In genomic region chr1:214658785-214659184, GRCh38 we compare ENCODE assay signal across 9 cellular contexts. TPM values are rescaled to one million over a fixed set of nuclear protein-coding genes. Genes with fewer than 3 reads are reported as not detected.
DNase-seq lines count a peak whose midpoint lies in the region; ATAC-seq, FAIRE-seq and TF ChIP-seq lines count a peak whose summit lies in the region.
"Had no signal": no experiment of that assay in that cellular context is flagged by ENCODE, and none has a peak within 500 bp of the region (broad histone marks: within the 10 kb centered on the region; RNA-seq: fewer than 3 reads in every experiment).

No MANE protein-coding gene starts in this region.

- ATAC-seq in A549 (peak; percentile 54 to 55; a peak in 4 of 6 replicates), HG03196 (IDR thresholded peaks at IDR 0.05; ENCODE audit: unreplicated experiment) (no peak)

- no peaks in the 10 kb centered on the region for H3K4me1 ChIP-seq in A549
- no peaks in the 10 kb centered on the region for H3K4me1 ChIP-seq in sigmoid colon

- TF ChIP-seq CTCF in A549 (IDR thresholded peaks at IDR 0.05): peak; percentile 46
- peak; percentile 24; the same call in 1 of the 2 replicates for TF ChIP-seq CTCF in WI38 (IDR thresholded peaks at IDR 0.05; ENCODE audit: low read depth, low read length)
- TF ChIP-seq CTCF in sigmoid colon (IDR thresholded peaks at IDR 0.05): no peak

- TF ChIP-seq POLR2A in A549 (IDR thresholded peaks at IDR 0.05; ENCODE audit: low read length): no peak
- TF ChIP-seq POLR2A in sigmoid colon (IDR thresholded peaks at IDR 0.05): no peak

- TF ChIP-seq RAD21 in A549 (conservative IDR thresholded peaks at IDR 0.05 in 1 of 2, IDR thresholded peaks at IDR 0.05 in 1 of 2): peak; percentile 32 to 61

- 89% methylated on average over 9 of the region's 9 CpGs for WGBS in A549 (ENCODE audit: missing lambda C conversion rate)
- 88 to 90% methylated on average over 9 of the region's 9 CpGs for WGBS in sigmoid colon, 2 donors

- TF ChIP-seq EP300 in A549 (IDR thresholded peaks at IDR 0.05) (no peak), sigmoid colon (IDR thresholded peaks at IDR 0.05) (no peak)

- no peak for FAIRE-seq in A549 (lab: Jason Lieb, UNC)

- no peaks in the 10 kb centered on the region for H3K27me3 ChIP-seq in sigmoid colon

- POLR2A ChIA-PET in A549 (lab: Yijun Ruan, JAX): interaction anchor here (0.6 kb wide), 1 partner anchor 956 kb away, joined by 3 read pairs; no protein-coding TSS in a partner anchor

- H3K4me2 ChIP-seq in A549: no peak overlapping the region

- intact Hi-C loops in sigmoid colon (cut with DNase I): no loop called here

- H3K9me3 ChIP-seq in A549 (no peaks in the 10 kb centered on the region), sigmoid colon (no peaks in the 10 kb centered on the region)

- CTCF ChIA-PET in A549 (lab: Yijun Ruan, JAX): interaction anchor here (0.6 to 4.9 kb wide), 6 partner anchors 9 to 868 kb away, joined by 3 to 39 read pairs (median 19); no protein-coding TSS in a partner anchor

- H3K36me3 ChIP-seq in sigmoid colon: no peaks in the 10 kb centered on the region

- DNase-seq in A549 (ENCODE audit: low read depth in 1 of 2, low spot score in 1 of 2): peak in 1 of 2 experiments; percentile 13
- DNase-seq in H4 (ENCODE audit: low spot score): peak; percentile 7
- peak; percentile 13 for DNase-seq in iPS-NIHi11 (ENCODE audit: low spot score)
- no peak for DNase-seq in OCI-M1 (lab: John Stamatoyannopoulos, UW)
- no peak for DNase-seq in C1 segment of cervical spinal cord (lab: John Stamatoyannopoulos, UW)
- DNase-seq in sigmoid colon: no peak
- DNase-seq: KG1 had no signal

- H3K4me3 ChIP-seq in A549: no peak overlapping the region
- H3K4me3 ChIP-seq in WI38 (ENCODE audit: low read depth, low read length): no peak overlapping the region
- H3K4me3 ChIP-seq in sigmoid colon: no peak overlapping the region

- H3K27ac ChIP-seq in A549 (no peak overlapping the region), sigmoid colon (no peak overlapping the region)

TF ChIP-seq in A549, 52 proteins besides CTCF, POLR2A, EP300 and RAD21:
- TF ChIP-seq HOXA7 (CRISPR knock-in tag; IDR thresholded peaks at IDR 0.05): no peak
- TF ChIP-seq FOXS1 (CRISPR knock-in tag; IDR thresholded peaks at IDR 0.05): no peak
- TF ChIP-seq SMC3 (IDR thresholded peaks at IDR 0.05): peak; percentile 57
- no peak for TF ChIP-seq RNF2 (IDR thresholded peaks at IDR 0.05; ENCODE audit: borderline replicate concordance, low read depth)
- TF ChIP-seq, protein P1, sequence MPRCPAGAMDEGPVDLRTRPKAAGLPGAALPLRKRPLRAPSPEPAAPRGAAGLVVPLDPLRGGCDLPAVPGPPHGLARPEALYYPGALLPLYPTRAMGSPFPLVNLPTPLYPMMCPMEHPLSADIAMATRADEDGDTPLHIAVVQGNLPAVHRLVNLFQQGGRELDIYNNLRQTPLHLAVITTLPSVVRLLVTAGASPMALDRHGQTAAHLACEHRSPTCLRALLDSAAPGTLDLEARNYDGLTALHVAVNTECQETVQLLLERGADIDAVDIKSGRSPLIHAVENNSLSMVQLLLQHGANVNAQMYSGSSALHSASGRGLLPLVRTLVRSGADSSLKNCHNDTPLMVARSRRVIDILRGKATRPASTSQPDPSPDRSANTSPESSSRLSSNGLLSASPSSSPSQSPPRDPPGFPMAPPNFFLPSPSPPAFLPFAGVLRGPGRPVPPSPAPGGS (IDR thresholded peaks at IDR 0.05): no peak

RNA-seq across cellular contexts. Expression of gene CENPF, which starts 55.8 kb away (rescaled TPM):
- polyA plus RNA-seq in A549 (2011; rRNA removed) (57.7 and 70.6 TPM in 2 replicates), A549 (2017; fragmentation: RNase III; extraction: RNeasy Plus Mini Kit Qiagen cat#74134 plus additional on column Dnase treatment) (53.0 to 56.0 TPM (median 53.5 TPM) in 3 replicates), sigmoid colon (10 to 100 TPM in 1 of 3 donors, 1 to 10 TPM in 2; 2.1 to 25.2 (median 3.6) TPM)
- polyA plus RNA-seq in A549 (2012; cell fraction: cytosol; rRNA removed): 12.9 and 14.1 TPM in 2 replicates
- polyA plus RNA-seq in A549 (2012; cell fraction: nucleus; rRNA removed): 23.3 and 27.1 TPM in 2 replicates
- 22.2 and 23.0 TPM in 2 replicates for polyA minus RNA-seq in A549 (2011; rRNA and poly(A)+ RNA removed)
- 37.8 and 65.5 TPM in 2 replicates for total RNA-seq in H4 (2014; rRNA removed; shearing (Covaris generic))
- total RNA-seq in sigmoid colon: 1 to 10 TPM in 2 of 4 donors, under 1 TPM in 2; 0.36 to 1.9 (median 0.93) TPM

Comparison
In these comparisons a context has a peak if more than half of its experiments do, and no peak if none do; other contexts are left out.
1. DNase-seq: peak in H4 (single experiment) and iPS-NIHi11 (single experiment); none in OCI-M1 (single experiment), C1 segment of cervical spinal cord (0 of 14) and sigmoid colon (single experiment).
2. CTCF ChIP-seq: peak in A549 (single experiment) and WI38 (single experiment); none in sigmoid colon (0 of 4).
3. RNA of gene CENPF, which starts 55.8 kb away (total RNA-seq): 37.8 to 65.5 TPM in H4; 0.36 to 1.9 TPM in sigmoid colon; every median in the first group is over 10 times any median in the second.